18 cellular contexts compared by ENCODE assay signal in genomic region chr10:114943000-114943399, GRCh38. TPM values are rescaled to one million over a fixed set of nuclear protein-coding genes. Genes with fewer than 3 reads are reported as not detected.
DNase-seq lines count a peak whose midpoint lies in the region; ATAC-seq and TF ChIP-seq lines count a peak whose summit lies in the region.
"Had no signal": no experiment of that assay in that cellular context is flagged by ENCODE, and none has a peak within 500 bp of the region (broad histone marks: within the 10 kb centered on the region; RNA-seq: fewer than 3 reads in every experiment).

No MANE protein-coding gene starts in this region.

- no peak for TF ChIP-seq CTCF in adrenal gland (IDR thresholded peaks at IDR 0.05)
- no peak for TF ChIP-seq CTCF in heart left ventricle (IDR thresholded peaks at IDR 0.05)
- no peak for TF ChIP-seq CTCF in gastrocnemius medialis (IDR thresholded peaks at IDR 0.05 in 4 of 5, conservative IDR thresholded peaks at IDR 0.05 in 1 of 5)

- H3K4me1 ChIP-seq in adrenal gland (replicated peaks in 1 of 2) (peaks cover 23 to 44% of the 10 kb centered on the region in 2 donors), heart left ventricle (peaks cover 0 to 45% (median 15%) of the 10 kb centered on the region in 12 donors), gastrocnemius medialis (peaks cover 25 to 36% of the 10 kb centered on the region in 2 donors)

- in situ Hi-C loops in gastrocnemius medialis (cut with MboI; ENCODE audit: low sequenced_read_pairs in 4 of 4), result no loop called here

- peak; percentile 70 to 79 (median 76) for ATAC-seq in heart left ventricle
- peak; percentile 78 for ATAC-seq in left ventricle myocardium superior
- ATAC-seq in gastrocnemius medialis, result no peak
- ATAC-seq in GM19351 (IDR thresholded peaks at IDR 0.05; ENCODE audit: unreplicated experiment), result no peak
- ATAC-seq: CD8-positive, alpha-beta T cell; HCT116 had no signal

- intact Hi-C loops in adrenal gland (cut with DNase I) (no loop called here), heart left ventricle (cut with DNase I) (loop anchor here in 1 of 10 donors (10.0 kb wide), 1 partner anchor 238 kb away; no protein-coding TSS in a partner anchor), left ventricle myocardium superior (cut with micrococcal nuclease) (no loop called here), gastrocnemius medialis (cut with DNase I; ENCODE audit: low total_unique reads) (no loop called here)

- H3K9me3 ChIP-seq in adrenal gland (replicated peaks in 1 of 3), result no peaks in the 10 kb centered on the region
- no peaks in the 10 kb centered on the region for H3K9me3 ChIP-seq in heart left ventricle
- H3K9me3 ChIP-seq in gastrocnemius medialis, result no peaks in the 10 kb centered on the region
- H3K9me3 ChIP-seq: BLaER1 had no signal

- TF ChIP-seq POLR2A in adrenal gland (IDR thresholded peaks at IDR 0.05) (no peak), heart left ventricle (IDR thresholded peaks at IDR 0.05) (no peak), gastrocnemius medialis (IDR thresholded peaks at IDR 0.05) (no peak)

- WGBS in adrenal gland, 4 donors, result 30 to 82% (median 50%) methylated on average over 5 of the region's 5 CpGs
- 36 to 73% (median 65%) methylated on average over 5 of the region's 5 CpGs for WGBS in heart left ventricle, 4 donors

- no peaks in the 10 kb centered on the region for H3K27me3 ChIP-seq in adrenal gland
- no peaks in the 10 kb centered on the region for H3K27me3 ChIP-seq in heart left ventricle
- no peaks in the 10 kb centered on the region for H3K27me3 ChIP-seq in gastrocnemius medialis
- H3K27me3 ChIP-seq: BLaER1 had no signal

- peaks cover 0 to 45% of the 10 kb centered on the region in 2 donors for H3K36me3 ChIP-seq in adrenal gland (replicated peaks in 1 of 2)
- H3K36me3 ChIP-seq in heart left ventricle, result peaks cover 0 to 63% (median 45%) of the 10 kb centered on the region in 9 donors
- H3K36me3 ChIP-seq in gastrocnemius medialis, result peaks cover 0 to 37% of the 10 kb centered on the region in 2 donors

- peak overlapping the region in 3 of 5 donors; percentile 8 to 56 (median 34) for H3K27ac ChIP-seq in adrenal gland
- H3K27ac ChIP-seq in heart left ventricle, result peak overlapping the region in 10 of 12 donors; percentile 24 to 94 (median 60)
- H3K27ac ChIP-seq in gastrocnemius medialis, result peak overlapping the region; percentile 7 to 65 (median 42)
- H3K27ac ChIP-seq: BLaER1, HL-60 had no signal

- no peak overlapping the region for H3K4me3 ChIP-seq in adrenal gland
- no peak overlapping the region for H3K4me3 ChIP-seq in heart left ventricle
- H3K4me3 ChIP-seq in gastrocnemius medialis, result no peak overlapping the region
- H3K4me3 ChIP-seq: BLaER1 had no signal

- DNase-seq in adrenal gland (peak in 6 of 7 donors; percentile 42 to 81 (median 60)), heart left ventricle (peak in 4 of 5 donors; percentile 26 to 56 (median 50)), left ventricle myocardium superior (peak; percentile 50), gastrocnemius medialis (peak in 1 of 2 donors; percentile 53), NCI-H187 treated with DMSO at 0.1 percent for 48 hours (lab: John Stamatoyannopoulos, UW) (no peak), cerebellum (ENCODE audit: low spot score) (no peak)
- DNase-seq: 8988T; Calu3; CD8-positive, alpha-beta T cell; DND-41; EL; GOT3; H7; HFFc6 had no signal

RNA-seq across cellular contexts. Expression of gene TRUB1, which starts 5.0 kb away (rescaled TPM):
- total RNA-seq in adrenal gland, result 10 to 100 TPM; 12.6 to 59.8 (median 52.4) TPM
- polyA plus RNA-seq in adrenal gland, result 10 to 100 TPM in 1 of 3 donors, 1 to 10 TPM in 2; 7.9 to 53.0 (median 9.5) TPM
- total RNA-seq in heart left ventricle, result 10 to 100 TPM; 10.0 to 31.7 (median 19.0) TPM
- 1 to 10 TPM; 4.9 to 7.4 TPM for polyA plus RNA-seq in heart left ventricle
- 13.8 TPM for total RNA-seq in left ventricle myocardium superior
- total RNA-seq in gastrocnemius medialis, result 10 to 100 TPM in 2 of 4 donors, 1 to 10 TPM in 2; 8.5 to 16.5 (median 10.3) TPM
- total RNA-seq in cerebellum, result 33.4 TPM

Comparison
In these comparisons a context has a peak if more than half of its experiments do, and no peak if none do; other contexts are left out.
1. DNase-seq: peak in adrenal gland (6 of 7), heart left ventricle (4 of 5) and left ventricle myocardium superior (single experiment); none in NCI-H187 treated with DMSO at 0.1 percent for 48 hours (single experiment) and cerebellum (single experiment).
2. ATAC-seq: peak in heart left ventricle (4 of 4) and left ventricle myocardium superior (single experiment); none in gastrocnemius medialis (0 of 2) and GM19351 (single experiment).
3. Peak in every context shown above with its lines, with median percentiles within 50 percentile points of each other: H3K27ac ChIP-seq.